In genomic region chr6:41941280-41942044, GRCh38 we compare ENCODE assay signal across 8 cellular contexts.
DNase-seq lines count a peak whose midpoint lies in the region; ATAC-seq and TF ChIP-seq lines count a peak whose summit lies in the region.

Gene CCND3, minus strand, starts transcription at chr6:41941808. Its CDS starts 159 bp downstream, at chr6:41941649.

- H3K79me2 ChIP-seq in OCI-LY3 (ENCODE audit: low read length), result peaks cover 13% of the 10 kb centered on the region; the same call in 1 of the 2 replicates

- peak; percentile 95 for DNase-seq in D341Med (ENCODE audit: low spot score)
- DNase-seq in activated T-cell treated with anti-CD3 and anti-CD28 coated beads for 1 hour (ENCODE audit: low read depth), result peak; percentile 77
- DNase-seq in epithelial cell of esophagus (ENCODE audit: low read depth), result peak; percentile 93
- DNase-seq in stimulated activated CD8-positive, alpha-beta memory T cell treated with anti-CD3 and anti-CD28 coated beads, Interleukin-4, amount 100 ng/mL, for 48 hours, result peak; percentile 96

- peaks cover 5% of the 10 kb centered on the region; the same call in 1 of the 2 replicates for H4K20me1 ChIP-seq in OCI-LY3 (ENCODE audit: insufficient read depth, low read length)

- peak within 1 kb of the TSS; percentile 97 for H2AFZ ChIP-seq in OCI-LY3 (ENCODE audit: low read depth, low read length)

- peaks cover 13% of the 10 kb centered on the region for H3K36me3 ChIP-seq in HUES48 (ENCODE audit: control insufficient read depth, insufficient read depth, low read length)
- peaks cover 4% of the 10 kb centered on the region for H3K36me3 ChIP-seq in OCI-LY3 (replicated peaks; ENCODE audit: low read depth, low read length)
- H3K36me3 ChIP-seq in mucosa of stomach (ENCODE audit: control insufficient read depth, insufficient read depth, low read length), result peaks cover 3% of the 10 kb centered on the region

- H3K4me3 ChIP-seq in HUES48 (ENCODE audit: low read depth, low read length) (peak within 1 kb of the TSS; percentile 91), OCI-LY3 (ENCODE audit: low read length) (peak within 1 kb of the TSS; percentile 90), epithelial cell of esophagus (ENCODE audit: low read length) (peak within 1 kb of the TSS; percentile 75), mucosa of stomach (ENCODE audit: low read length) (peak within 1 kb of the TSS; percentile 74)

- H3K4me1 ChIP-seq in HUES48 (ENCODE audit: control insufficient read depth, insufficient read depth, low read length) (peaks cover 26% of the 10 kb centered on the region), OCI-LY3 (ENCODE audit: low read length) (peaks cover 13% of the 10 kb centered on the region), mucosa of stomach (ENCODE audit: control insufficient read depth, insufficient read depth, low read length) (peaks cover 42% of the 10 kb centered on the region)

- H3K27me3 ChIP-seq in HUES48 (ENCODE audit: control insufficient read depth, insufficient read depth, low read length), result peaks cover 7% of the 10 kb centered on the region; the same call in 1 of the 2 replicates
- H3K27me3 ChIP-seq in OCI-LY3 (ENCODE audit: low read depth, low read length), result no peaks in the 10 kb centered on the region
- H3K27me3 ChIP-seq in mucosa of stomach (ENCODE audit: control insufficient read depth, insufficient read depth, low read length), result no peaks in the 10 kb centered on the region

- H3K4me2 ChIP-seq in OCI-LY3 (ENCODE audit: low read length), result peak within 1 kb of the TSS; percentile 88

- H3K9me3 ChIP-seq in HUES48 (ENCODE audit: control insufficient read depth, insufficient read depth, low read length) (no peaks in the 10 kb centered on the region), OCI-LY3 (ENCODE audit: insufficient read depth, low read length) (no peaks in the 10 kb centered on the region), mucosa of stomach (ENCODE audit: control insufficient read depth, low read length) (no peaks in the 10 kb centered on the region)

- H3K9ac ChIP-seq in HUES48 (ENCODE audit: low read depth, low read length), result peak within 1 kb of the TSS; percentile 16; the same call in 1 of the 2 replicates
- peak within 1 kb of the TSS; percentile 79 for H3K9ac ChIP-seq in OCI-LY3 (ENCODE audit: low read length)
- peak within 1 kb of the TSS; percentile 68 for H3K9ac ChIP-seq in mucosa of stomach (ENCODE audit: low read length)

- H3K27ac ChIP-seq in HUES48 (ENCODE audit: low read depth, low read length) (no peak within 1 kb of the TSS), OCI-LY3 (ENCODE audit: low read length) (peak within 1 kb of the TSS; percentile 7; the same call in 1 of the 2 replicates)

- ATAC-seq in GM21390 (IDR thresholded peaks at IDR 0.05; ENCODE audit: unreplicated experiment), result peak; percentile 85

- TF ChIP-seq CTCF in OCI-LY3 (IDR thresholded peaks at IDR 0.05; ENCODE audit: low read depth, low read length), result no peak
- no peak for TF ChIP-seq CTCF in epithelial cell of esophagus (IDR thresholded peaks at IDR 0.05; ENCODE audit: insufficient read depth, low read depth, low read length, missing control alignments)

Comparison
In these comparisons a context has a peak if more than half of its experiments do, and no peak if none do; other contexts are left out.
1. H3K9ac ChIP-seq: peak in every context shown above with its lines; median percentile 79 in OCI-LY3; 68 in mucosa of stomach; 16 in HUES48.